In genomic region chr1:70204139-70204538, GRCh38 we compare ENCODE assay signal across 1 cellular context.
TF ChIP-seq lines count a peak whose summit lies in the region.

No MANE protein-coding gene starts in this region.

TF ChIP-seq in H1, 55 proteins besides CTCF, POLR2A, EP300 and RAD21 (continued from another document):
- TF ChIP-seq RNF2 (IDR thresholded peaks at IDR 0.05; ENCODE audit: borderline replicate concordance, low read depth, low read length, missing control alignments, poor library complexity, severe bottlenecking) (no peak), GABPA (IDR thresholded peaks at IDR 0.05; ENCODE audit: borderline replicate concordance, insufficient read depth, low read length) (no peak), TCF12 (IDR thresholded peaks at IDR 0.05; ENCODE audit: low read depth, low read length) (no peak), TEAD4 (IDR thresholded peaks at IDR 0.05; ENCODE audit: low read depth, low read length) (no peak), HDAC6 (IDR thresholded peaks at IDR 0.05; ENCODE audit: low read depth, low read length) (no peak), CBX5 (IDR thresholded peaks at IDR 0.05; ENCODE audit: low read depth, low read length) (no peak), CEBPB (IDR thresholded peaks at IDR 0.05; ENCODE audit: low read depth, low read length) (no peak), SIX5 (IDR thresholded peaks at IDR 0.05; ENCODE audit: low read depth, low read length) (no peak), EGR1 (IDR thresholded peaks at IDR 0.05; ENCODE audit: borderline replicate concordance, low read depth, low read length) (no peak), FOSL1 (IDR thresholded peaks at IDR 0.05; ENCODE audit: insufficient read depth, low read depth, low read length) (no peak)
TF ChIP-seq in H1: peak in this region for 0.
